31 cellular contexts compared by ENCODE assay signal in the genomic region with DNA sequence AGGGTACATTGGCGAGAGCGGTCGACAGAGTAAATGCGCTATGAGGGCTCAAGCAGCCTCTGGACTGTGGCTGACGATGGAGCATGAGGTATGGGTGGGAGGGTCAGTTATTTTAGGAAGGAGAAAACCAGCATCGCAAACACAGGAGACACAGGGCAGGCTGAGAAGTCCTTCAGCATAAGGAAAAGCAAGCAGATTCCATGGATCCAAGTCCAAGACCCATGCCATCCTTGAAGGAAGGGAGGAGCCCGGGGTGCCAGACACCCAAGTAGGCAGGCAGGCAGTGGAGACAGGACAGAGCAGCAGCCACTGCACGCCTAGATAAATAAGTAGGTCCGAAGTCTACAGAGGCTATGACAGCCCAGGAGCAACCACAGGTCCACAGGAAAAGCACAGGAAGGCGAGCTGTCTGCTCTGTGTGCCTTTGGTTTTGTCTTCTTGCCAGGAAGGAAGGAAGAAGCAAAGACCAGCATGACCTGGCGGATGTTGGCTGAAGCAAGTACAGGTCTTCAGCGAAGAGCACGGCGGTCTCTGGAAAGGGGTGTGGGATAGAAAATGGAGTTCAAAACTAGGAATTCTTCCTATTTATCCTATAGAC.
A peak's percentile ranks its signal among the peaks of the same experiment; 100 is the strongest.
DNase-seq lines count a peak whose midpoint lies in the region; ATAC-seq and TF ChIP-seq lines count a peak whose summit lies in the region.
"Had no signal": no experiment of that assay in that cellular context is flagged by ENCODE, and none has a peak within 500 bp of the region (broad histone marks: within the 10 kb centered on the region; RNA-seq: fewer than 3 reads in every experiment).

No MANE protein-coding gene starts in this region.

- H3K36me3 ChIP-seq in duodenal mucosa (ENCODE audit: control insufficient read depth in 1 of 2, insufficient read depth in 2 of 2, low read length in 2 of 2) = no peaks in the 10 kb centered on the region
- H3K36me3 ChIP-seq in mesenchymal stem cell (ENCODE audit: control insufficient read depth in 1 of 2, insufficient read depth in 2 of 2, low read depth in 1 of 2, low read length in 2 of 2) = no peaks in the 10 kb centered on the region
- H3K36me3 ChIP-seq in transverse colon = no peaks in the 10 kb centered on the region
- H3K36me3 ChIP-seq: esophagus squamous epithelium, left ventricle myocardium inferior, SJCRH30, thyroid gland had no signal

- H3K27ac ChIP-seq in duodenal mucosa (ENCODE audit: low read depth, low read length) = peak overlapping the region; percentile 25
- H3K27ac ChIP-seq in mesenchymal stem cell (ENCODE audit: low read length, poor library complexity, severe bottlenecking) = no peak overlapping the region
- H3K27ac ChIP-seq in transverse colon = peak overlapping the region; percentile 63 to 74 (median 69)
- H3K27ac ChIP-seq: 22Rv1, esophagus squamous epithelium, left ventricle myocardium inferior, SJCRH30 had no signal

- H3K27ac Mint-ChIP-seq in stimulated activated naive CD8-positive, alpha-beta T cell treated with anti-CD3 and anti-CD28 coated beads, Interleukin-15, amount 100 ng/mL, for 72 hours = peak overlapping the region; percentile 43 to 77
- no peak overlapping the region for H3K27ac Mint-ChIP-seq in osteocyte (ENCODE audit: unreplicated experiment)
- H3K27ac Mint-ChIP-seq: activated CD4-positive, alpha-beta T cell treated with anti-CD3 and anti-CD28 coated beads, Interleukin-2, amount 10 ng/mL, durations not matched to agents 7 days and 5 days; activated T-helper 1 cell treated with anti-CD3 and anti-CD28 coated beads, Interleukin-12 subunit alpha, Interleukin-12 subunit beta, Interleukin-2, Interleukin-4 antibody, amounts not matched to agents 30 ng/mL and 10 ng/mL and 1 ng/mL, durations not matched to agents 14 hours and 24 hours and 36 hours; endodermal cell; WTC11 had no signal

- 99% methylated on average over 12 of the region's 14 CpGs for WGBS in mesenchymal stem cell
- 69 to 100% methylated on average over 1 to 14 of the region's 14 CpGs for WGBS in transverse colon (ENCODE audit: low coverage in 1 of 2), 2 donors

- H3K4me1 ChIP-seq in duodenal mucosa (ENCODE audit: control insufficient read depth in 1 of 2, insufficient read depth in 2 of 2, low read length in 2 of 2) (peaks cover 24 to 26% of the 10 kb centered on the region in 2 donors), mesenchymal stem cell (ENCODE audit: control insufficient read depth, insufficient read depth, low read depth, low read length) (peaks cover 9% of the 10 kb centered on the region), transverse colon (peaks cover 18 to 47% (median 36%) of the 10 kb centered on the region in 4 donors)
- H3K4me1 ChIP-seq: left ventricle myocardium inferior had no signal

- no peak overlapping the region for H2BK15ac ChIP-seq in mesenchymal stem cell (ENCODE audit: low read depth, poor library complexity, severe bottlenecking)

- no peak overlapping the region for H2BK5ac ChIP-seq in mesenchymal stem cell (ENCODE audit: low read depth, low read length, poor library complexity, severe bottlenecking)

- no peak overlapping the region for H3K4ac ChIP-seq in mesenchymal stem cell (ENCODE audit: low read depth in 1 of 2, low read length in 2 of 2)

- no peak overlapping the region for H3K23ac ChIP-seq in mesenchymal stem cell (ENCODE audit: low read length in 2 of 2)

- peak overlapping the region; percentile 63 for H4K8ac ChIP-seq in mesenchymal stem cell (ENCODE audit: low read length)

- peak overlapping the region; percentile 1 to 19 for H3K18ac ChIP-seq in mesenchymal stem cell (ENCODE audit: low read depth in 1 of 2, low read length in 2 of 2)

- no peak overlapping the region for H2AK5ac ChIP-seq in mesenchymal stem cell (ENCODE audit: low read length, severe bottlenecking)

- peak overlapping the region; percentile 14 to 55 for H2BK12ac ChIP-seq in mesenchymal stem cell (ENCODE audit: low read length in 2 of 2)

- no peak for TF ChIP-seq CTCF in transverse colon (IDR thresholded peaks at IDR 0.05)
- no peak for TF ChIP-seq CTCF in osteocyte (IDR thresholded peaks at IDR 0.05)

- no peak overlapping the region for H2AFZ ChIP-seq in mesenchymal stem cell (ENCODE audit: low read depth, low read length)

- no peaks in the 10 kb centered on the region for H3K36me3 Mint-ChIP-seq in osteocyte (ENCODE audit: unreplicated experiment)
- H3K36me3 Mint-ChIP-seq: CD4-positive, alpha-beta memory T cell; WTC11 had no signal

- no peak overlapping the region for H3K4me2 ChIP-seq in mesenchymal stem cell (ENCODE audit: low read length, poor library complexity, severe bottlenecking)

- H3K4me3 ChIP-seq in duodenal mucosa (ENCODE audit: low read depth in 1 of 2, low read length in 2 of 2) = peak overlapping the region in 1 of 2 donors; percentile 19
- H3K4me3 ChIP-seq in mesenchymal stem cell (ENCODE audit: insufficient read depth in 1 of 2, low read depth in 1 of 2, low read length in 2 of 2) = no peak overlapping the region
- no peak overlapping the region for H3K4me3 ChIP-seq in transverse colon
- H3K4me3 ChIP-seq: esophagus squamous epithelium, left ventricle myocardium inferior, SJCRH30, thyroid gland had no signal

- H3K9me3 Mint-ChIP-seq in stimulated activated naive CD8-positive, alpha-beta T cell treated with anti-CD3 and anti-CD28 coated beads, Interleukin-15, amount 100 ng/mL, for 72 hours = no peaks in the 10 kb centered on the region
- H3K9me3 Mint-ChIP-seq in osteocyte (ENCODE audit: unreplicated experiment) = no peaks in the 10 kb centered on the region
- H3K9me3 Mint-ChIP-seq: activated CD4-positive, alpha-beta T cell treated with anti-CD3 and anti-CD28 coated beads, Interleukin-2, amount 10 ng/mL, durations not matched to agents 7 days and 5 days; activated T-helper 1 cell treated with anti-CD3 and anti-CD28 coated beads, Interleukin-12 subunit alpha, Interleukin-12 subunit beta, Interleukin-2, Interleukin-4 antibody, amounts not matched to agents 30 ng/mL and 10 ng/mL and 1 ng/mL, durations not matched to agents 14 hours and 24 hours and 36 hours; CD4-positive, alpha-beta memory T cell; nephron; WTC11 had no signal

- H3K4me3 Mint-ChIP-seq in stimulated activated naive CD8-positive, alpha-beta T cell treated with anti-CD3 and anti-CD28 coated beads, Interleukin-15, amount 100 ng/mL, for 72 hours = no peak overlapping the region
- H3K4me3 Mint-ChIP-seq in osteocyte (ENCODE audit: unreplicated experiment) = no peak overlapping the region
- H3K4me3 Mint-ChIP-seq: activated CD4-positive, alpha-beta T cell treated with anti-CD3 and anti-CD28 coated beads, Interleukin-2, amount 10 ng/mL, durations not matched to agents 7 days and 5 days; activated T-helper 1 cell treated with anti-CD3 and anti-CD28 coated beads, Interleukin-12 subunit alpha, Interleukin-12 subunit beta, Interleukin-2, Interleukin-4 antibody, amounts not matched to agents 30 ng/mL and 10 ng/mL and 1 ng/mL, durations not matched to agents 14 hours and 24 hours and 36 hours; CD4-positive, alpha-beta memory T cell; endodermal cell; nephron; WTC11 had no signal

- H3K27me3 ChIP-seq in duodenal mucosa (ENCODE audit: control insufficient read depth in 1 of 2, insufficient read depth in 2 of 2, low read length in 2 of 2) = no peaks in the 10 kb centered on the region
- no peaks in the 10 kb centered on the region for H3K27me3 ChIP-seq in mesenchymal stem cell (ENCODE audit: control insufficient read depth in 1 of 2, insufficient read depth in 1 of 2, low read length in 2 of 2)
- no peaks in the 10 kb centered on the region for H3K27me3 ChIP-seq in transverse colon
- H3K27me3 ChIP-seq: esophagus squamous epithelium, SJCRH30, thyroid gland had no signal

- intact Hi-C loops in transverse colon (cut with DNase I; ENCODE audit: low total_unique reads) = no loop called here

- TF ChIP-seq POLR2A in transverse colon (IDR thresholded peaks at IDR 0.05) = peak; percentile 25

- H3K4me1 Mint-ChIP-seq in stimulated activated naive CD8-positive, alpha-beta T cell treated with anti-CD3 and anti-CD28 coated beads, Interleukin-15, amount 100 ng/mL, for 72 hours = peaks cover 7% of the 10 kb centered on the region
- H3K4me1 Mint-ChIP-seq in osteocyte (ENCODE audit: unreplicated experiment) = peaks cover 20% of the 10 kb centered on the region
- H3K4me1 Mint-ChIP-seq: activated CD4-positive, alpha-beta T cell treated with anti-CD3 and anti-CD28 coated beads, Interleukin-2, amount 10 ng/mL, durations not matched to agents 7 days and 5 days had no signal

- no peak for TF ChIP-seq EP300 in transverse colon (IDR thresholded peaks at IDR 0.05; ENCODE audit: low read depth)

- peaks cover 10% of the 10 kb centered on the region for H3K27me3 Mint-ChIP-seq in stimulated activated naive CD8-positive, alpha-beta T cell treated with anti-CD3 and anti-CD28 coated beads, Interleukin-15, amount 100 ng/mL, for 72 hours
- no peaks in the 10 kb centered on the region for H3K27me3 Mint-ChIP-seq in osteocyte (ENCODE audit: unreplicated experiment)
- H3K27me3 Mint-ChIP-seq: activated CD4-positive, alpha-beta T cell treated with anti-CD3 and anti-CD28 coated beads, Interleukin-2, amount 10 ng/mL, durations not matched to agents 7 days and 5 days had no signal

- ATAC-seq in stimulated activated naive CD8-positive, alpha-beta T cell treated with anti-CD3 and anti-CD28 coated beads, Interleukin-15, amount 100 ng/mL, for 72 hours = no peak
- no peak for ATAC-seq in stimulated activated naive CD8-positive, alpha-beta T cell treated with anti-CD3 and anti-CD28 coated beads, Interleukin-15, Interleukin-2, amounts not matched to agents 100 U/mL and 50 U/mL, for 24 hours
- ATAC-seq: sciatic nerve, WTC11 had no signal

- H3K9me3 ChIP-seq in duodenal mucosa (ENCODE audit: control insufficient read depth in 1 of 2, low read length in 2 of 2) (no peaks in the 10 kb centered on the region), mesenchymal stem cell (ENCODE audit: control insufficient read depth, low read length) (no peaks in the 10 kb centered on the region), transverse colon (no peaks in the 10 kb centered on the region)
- H3K9me3 ChIP-seq: esophagus squamous epithelium, left ventricle myocardium inferior, SJCRH30, thyroid gland had no signal

- no peak for DNase-seq in stimulated activated naive CD8-positive, alpha-beta T cell treated with anti-CD3 and anti-CD28 coated beads, Interleukin-15, amount 100 ng/mL, for 72 hours
- DNase-seq in stimulated activated naive CD8-positive, alpha-beta T cell treated with anti-CD3 and anti-CD28 coated beads, Interleukin-15, Interleukin-2, amounts not matched to agents 100 U/mL and 50 U/mL, for 24 hours = no peak
- DNase-seq in mesenchymal stem cell (no peak), transverse colon (peak; percentile 74), osteocyte (ENCODE audit: extremely low spot score, unreplicated experiment) (no peak), NOMO-1 (lab: John Stamatoyannopoulos, UW; ENCODE audit: unreplicated experiment in 2 of 2) (no peak)
- no peak for DNase-seq in activated naive CD4-positive, alpha-beta T cell treated with Interleukin-2 at 50 U/mL for 16 hours
- DNase-seq: activated CD4-positive, alpha-beta T cell treated with anti-CD3 and anti-CD28 coated beads, Interleukin-2, amount 10 ng/mL, durations not matched to agents 7 days and 5 days; activated naive CD4-positive, alpha-beta T cell treated with anti-CD3 and anti-CD28 coated beads, Interleukin-2, amount 50 U/mL, for 16 hours; amygdala; CD4-positive, alpha-beta memory T cell; EL; endodermal cell; esophagus squamous epithelium; foreskin melanocyte; hippocampal formation; left ventricle myocardium inferior; midbrain; NCI-H1105 treated with DMSO at 0.1 percent for 48 hours; NCI-H2029; NCI-H524 treated with DMSO at 0.1 percent for 48 hours; SJCRH30; stimulated activated naive CD4-positive, alpha-beta T cell treated with Interleukin-2 at 50 U/mL for 16 hours; T1000; thyroid gland had no signal

- H2BK120ac ChIP-seq in mesenchymal stem cell (ENCODE audit: low read depth, low read length) = no peak overlapping the region

- H4K91ac ChIP-seq in mesenchymal stem cell (ENCODE audit: low read length) = peak overlapping the region; percentile 18

- in situ Hi-C loops in transverse colon (cut with MboI; ENCODE audit: low pct_ligation_motif_present in 1 of 4, low pct_unique_long_range_greater_than_20kb in 1 of 4, low sequenced_read_pairs in 3 of 4) = no loop called here

- no peaks in the 10 kb centered on the region for H3K79me1 ChIP-seq in mesenchymal stem cell (replicated peaks; ENCODE audit: low read length, poor library complexity, severe bottlenecking)

- no peak overlapping the region for H3K14ac ChIP-seq in mesenchymal stem cell (ENCODE audit: low read length in 2 of 2)

- H3K9ac ChIP-seq in duodenal mucosa (ENCODE audit: low read depth in 1 of 2, low read length in 2 of 2) (no peak overlapping the region), mesenchymal stem cell (ENCODE audit: low read length) (no peak overlapping the region)
